ENCODE assay signal across 17 cellular contexts in the genomic region with DNA sequence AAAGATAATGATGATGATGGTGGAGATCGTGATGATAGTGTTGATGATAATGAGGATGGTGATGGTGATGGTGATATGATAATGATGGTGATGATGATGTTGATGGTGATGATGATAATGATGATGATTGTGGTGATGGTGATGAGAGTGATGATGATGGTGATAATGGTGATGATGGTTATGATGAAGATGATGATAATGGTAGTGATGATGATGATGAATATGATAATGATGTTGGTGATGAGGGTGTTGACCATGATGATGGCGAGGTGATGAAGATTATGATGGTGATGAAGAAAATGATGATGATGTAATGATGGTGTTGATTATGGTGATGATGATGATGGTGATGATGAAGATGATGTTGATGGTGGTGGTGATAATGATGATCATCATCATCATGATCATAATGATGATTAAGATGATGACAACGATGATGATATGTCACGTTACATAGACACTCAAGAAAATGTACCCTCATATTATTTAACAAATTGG.
DNase-seq lines count a peak whose midpoint lies in the region; ATAC-seq, FAIRE-seq and TF ChIP-seq lines count a peak whose summit lies in the region.
"Had no signal": no experiment of that assay in that cellular context is flagged by ENCODE, and none has a peak within 500 bp of the region (broad histone marks: within the 10 kb centered on the region; RNA-seq: fewer than 3 reads in every experiment).

No MANE protein-coding gene starts in this region.

- no peak for TF ChIP-seq EP300 in A549 (IDR thresholded peaks at IDR 0.05)

- TF ChIP-seq POLR2A in A549 (IDR thresholded peaks at IDR 0.05; ENCODE audit: low read length) (no peak), GM12891 (IDR thresholded peaks at IDR 0.05; ENCODE audit: low read depth, low read length) (no peak), vagina (IDR thresholded peaks at IDR 0.05) (no peak)

- H3K4me3 Mint-ChIP-seq in astrocyte (ENCODE audit: unreplicated experiment), result no peak overlapping the region
- H3K4me3 Mint-ChIP-seq: CD4-positive, alpha-beta memory T cell had no signal

- H3K9me3 Mint-ChIP-seq in astrocyte (ENCODE audit: unreplicated experiment), result no peaks in the 10 kb centered on the region

- no peak overlapping the region for H3K4me2 ChIP-seq in A549
- H3K4me2 ChIP-seq in astrocyte (ENCODE audit: low read length), result no peak overlapping the region
- H3K4me2 ChIP-seq in GM23248 (ENCODE audit: unreplicated experiment), result no peak overlapping the region

- intact Hi-C loops in vagina (cut with DNase I), result no loop called here

- TF ChIP-seq CTCF in A549 (IDR thresholded peaks at IDR 0.05) (no peak), astrocyte (IDR thresholded peaks at IDR 0.05; ENCODE audit: insufficient read depth, low read depth, low read length) (no peak), vagina (IDR thresholded peaks at IDR 0.05) (no peak)

- in situ Hi-C loops in GM23248 (cut with MboI), result no loop called here

- peak; percentile 88 for FAIRE-seq in A549 (lab: Jason Lieb, UNC)
- peak; percentile 52 for FAIRE-seq in GM12891 (lab: Jason Lieb, UNC)
- FAIRE-seq in astrocyte (lab: Jason Lieb, UNC), result peak; percentile 93
- FAIRE-seq: G401.6, H54 had no signal

- H2AFZ ChIP-seq in astrocyte (ENCODE audit: low read depth, low read length) (no peak overlapping the region), GM23248 (no peak overlapping the region)

- no peak overlapping the region for H3K27ac Mint-ChIP-seq in astrocyte (ENCODE audit: unreplicated experiment)
- H3K27ac Mint-ChIP-seq: CD4-positive, alpha-beta memory T cell had no signal

- no peak overlapping the region for H3K9ac ChIP-seq in astrocyte (ENCODE audit: low read length)
- H3K9ac ChIP-seq in GM23248, result no peak overlapping the region

- H3K27ac ChIP-seq in A549, result no peak overlapping the region
- no peak overlapping the region for H3K27ac ChIP-seq in astrocyte (ENCODE audit: low read depth, low read length)
- no peak overlapping the region for H3K27ac ChIP-seq in vagina
- no peak overlapping the region for H3K27ac ChIP-seq in GM23248

- no peak for TF ChIP-seq RAD21 in A549 (conservative IDR thresholded peaks at IDR 0.05 in 1 of 2, IDR thresholded peaks at IDR 0.05 in 1 of 2)

- H3K9me3 ChIP-seq in A549, result no peaks in the 10 kb centered on the region
- H3K9me3 ChIP-seq in astrocyte (ENCODE audit: insufficient read depth, low read depth, low read length), result no peaks in the 10 kb centered on the region
- no peaks in the 10 kb centered on the region for H3K9me3 ChIP-seq in vagina
- H3K9me3 ChIP-seq in GM23248 (ENCODE audit: low read depth), result no peaks in the 10 kb centered on the region
- H3K9me3 ChIP-seq: HAP-1 had no signal

- CTCF ChIA-PET in A549 (lab: Yijun Ruan, JAX), result no interaction called here

- no peaks in the 10 kb centered on the region for H3F3A ChIP-seq in GM23248 (ENCODE audit: insufficient read depth)

- H3K9me2 ChIP-seq in GM23248 (ENCODE audit: insufficient read depth), result no peaks in the 10 kb centered on the region

- no peak for ATAC-seq in A549

- no peaks in the 10 kb centered on the region for H4K20me1 ChIP-seq in astrocyte (ENCODE audit: insufficient read depth, low read length)
- no peaks in the 10 kb centered on the region for H4K20me1 ChIP-seq in GM23248 (ENCODE audit: insufficient read depth)

- H3K79me2 ChIP-seq in astrocyte (ENCODE audit: insufficient read depth, low read length), result no peaks in the 10 kb centered on the region
- no peaks in the 10 kb centered on the region for H3K79me2 ChIP-seq in GM23248 (ENCODE audit: insufficient read depth)

- H3K4me1 ChIP-seq in A549, result no peaks in the 10 kb centered on the region
- no peaks in the 10 kb centered on the region for H3K4me1 ChIP-seq in astrocyte (ENCODE audit: insufficient read depth, low read length)
- no peaks in the 10 kb centered on the region for H3K4me1 ChIP-seq in vagina
- H3K4me1 ChIP-seq in GM23248 (ENCODE audit: insufficient read depth), result no peaks in the 10 kb centered on the region
- H3K4me1 ChIP-seq: HAP-1 had no signal

- POLR2A ChIA-PET in A549 (lab: Yijun Ruan, JAX), result no interaction called here

- no peaks in the 10 kb centered on the region for H3K27me3 Mint-ChIP-seq in astrocyte (ENCODE audit: low read depth, unreplicated experiment)
- H3K27me3 Mint-ChIP-seq: CD4-positive, alpha-beta memory T cell had no signal

- WGBS in A549 (ENCODE audit: missing lambda C conversion rate), result 14% methylated on average over 4 of the region's 4 CpGs
- 15 to 18% methylated on average over 4 of the region's 4 CpGs for whole genome bisulfite sequencing in GM23248 (ENCODE audit: low coverage in 1 of 2, low lambda C conversion rate in 2 of 2, missing lambda C conversion rate in 2 of 2), 2 experiments

- H3K36me3 ChIP-seq in astrocyte (ENCODE audit: insufficient read depth, low read length) (no peaks in the 10 kb centered on the region), vagina (no peaks in the 10 kb centered on the region), GM23248 (ENCODE audit: low read depth) (no peaks in the 10 kb centered on the region)
- H3K36me3 ChIP-seq: HAP-1 had no signal

- no peaks in the 10 kb centered on the region for H3K27me3 ChIP-seq in astrocyte (ENCODE audit: insufficient read depth, low read length)
- no peaks in the 10 kb centered on the region for H3K27me3 ChIP-seq in vagina
- no peaks in the 10 kb centered on the region for H3K27me3 ChIP-seq in GM23248 (replicated peaks; ENCODE audit: insufficient read depth)

- H3K4me3 ChIP-seq in A549 (no peak overlapping the region), astrocyte (ENCODE audit: insufficient read depth, low read depth, low read length) (no peak overlapping the region), vagina (no peak overlapping the region), GM23248 (no peak overlapping the region)
- H3K4me3 ChIP-seq: HAP-1 had no signal

- peaks cover 5% of the 10 kb centered on the region for H3K4me1 Mint-ChIP-seq in astrocyte (ENCODE audit: low read depth, unreplicated experiment)
- H3K4me1 Mint-ChIP-seq: CD4-positive, alpha-beta memory T cell had no signal

- H3K36me3 Mint-ChIP-seq in astrocyte (ENCODE audit: low read depth, unreplicated experiment), result no peaks in the 10 kb centered on the region
- H3K36me3 Mint-ChIP-seq: CD4-positive, alpha-beta memory T cell had no signal

- DNase-seq in A549 (ENCODE audit: low read depth in 1 of 2, low spot score in 1 of 2) (no peak), GM12891 (ENCODE audit: insufficient read length, low spot score) (no peak), astrocyte (ENCODE audit: low read depth) (no peak), vagina (ENCODE audit: extremely low spot score in 2 of 2) (no peak), NCI-H226 (no peak), GM23248 (no peak)
- DNase-seq: 8988T; C1 segment of cervical spinal cord; Calu3; CD4-positive, alpha-beta memory T cell; COR-L47; DMS153; DND-41; GOT3 had no signal

TF ChIP-seq in A549, 52 proteins besides CTCF, POLR2A, EP300 and RAD21 (continues in another document):
- TF ChIP-seq MYC (IDR thresholded peaks at IDR 0.05; ENCODE audit: borderline replicate concordance, low read length) (no peak), ZSCAN20 (CRISPR knock-in tag; IDR thresholded peaks at IDR 0.05) (no peak), KDM1A (IDR thresholded peaks at IDR 0.05; ENCODE audit: low read depth) (no peak), HOXB13 (CRISPR knock-in tag; IDR thresholded peaks at IDR 0.05; ENCODE audit: low read depth) (no peak), TFCP2L1 (CRISPR knock-in tag; IDR thresholded peaks at IDR 0.05) (no peak), PHF8 (IDR thresholded peaks at IDR 0.05; ENCODE audit: borderline replicate concordance, low read depth) (no peak), GATA3 (IDR thresholded peaks at IDR 0.05; ENCODE audit: borderline replicate concordance) (no peak), TP53 (CRISPR knock-in tag; IDR thresholded peaks at IDR 0.05) (no peak), RARB (CRISPR knock-in tag; IDR thresholded peaks at IDR 0.05) (no peak), HEYL (CRISPR knock-in tag; IDR thresholded peaks at IDR 0.05) (no peak), BHLHE40 (IDR thresholded peaks at IDR 0.05; ENCODE audit: low read depth, low read length) (no peak)
- TF ChIP-seq, protein P1, sequence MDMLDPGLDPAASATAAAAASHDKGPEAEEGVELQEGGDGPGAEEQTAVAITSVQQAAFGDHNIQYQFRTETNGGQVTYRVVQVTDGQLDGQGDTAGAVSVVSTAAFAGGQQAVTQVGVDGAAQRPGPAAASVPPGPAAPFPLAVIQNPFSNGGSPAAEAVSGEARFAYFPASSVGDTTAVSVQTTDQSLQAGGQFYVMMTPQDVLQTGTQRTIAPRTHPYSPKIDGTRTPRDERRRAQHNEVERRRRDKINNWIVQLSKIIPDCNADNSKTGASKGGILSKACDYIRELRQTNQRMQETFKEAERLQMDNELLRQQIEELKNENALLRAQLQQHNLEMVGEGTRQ (IDR thresholded peaks at IDR 0.05), result no peak

TF ChIP-seq in GM12891, 5 proteins besides CTCF, POLR2A, EP300 and RAD21:
- TF ChIP-seq SPI1 (IDR thresholded peaks at IDR 0.05; ENCODE audit: low read depth, low read length), result no peak
- TF ChIP-seq TAF1 (IDR thresholded peaks at IDR 0.05; ENCODE audit: low read depth, low read length), result no peak
- no peak for TF ChIP-seq POLR2AphosphoS5 (IDR thresholded peaks at IDR 0.05; ENCODE audit: low read depth, low read length)
- TF ChIP-seq PAX5 (IDR thresholded peaks at IDR 0.05; ENCODE audit: insufficient read depth, low read length, severe bottlenecking), result no peak
- TF ChIP-seq POU2F2 (IDR thresholded peaks at IDR 0.05; ENCODE audit: low read depth, low read length), result no peak
